Comparison of ENCODE assay signal across 23 cellular contexts in genomic region chr19:45364696-45365095, GRCh38. TPM values are rescaled to one million over a fixed set of nuclear protein-coding genes. Genes with fewer than 3 reads are reported as not detected.
DNase-seq lines count a peak whose midpoint lies in the region; ATAC-seq, FAIRE-seq and TF ChIP-seq lines count a peak whose summit lies in the region.
"Had no signal": no experiment of that assay in that cellular context is flagged by ENCODE, and none has a peak within 500 bp of the region (broad histone marks: within the 10 kb centered on the region; RNA-seq: fewer than 3 reads in every experiment).

No MANE protein-coding gene starts in this region.

- H2AFZ ChIP-seq in neuronal stem cell (ENCODE audit: low read length), result no peak overlapping the region

- H3K23ac ChIP-seq in neuronal stem cell (ENCODE audit: low read depth, low read length, poor library complexity), result no peak overlapping the region

- H3K4me3 ChIP-seq in H7 (ENCODE audit: insufficient read depth, low read depth, low read length) (no peak overlapping the region), neuronal stem cell (ENCODE audit: low read length in 2 of 2) (no peak overlapping the region), HAP-1 (no peak overlapping the region)
- H3K4me3 ChIP-seq: BLaER1, K562 had no signal

- no peak overlapping the region for H2BK120ac ChIP-seq in neuronal stem cell (ENCODE audit: low read depth, low read length)

- no peak overlapping the region for H3K4me2 ChIP-seq in neuronal stem cell (ENCODE audit: insufficient read depth, low read length, poor library complexity, severe bottlenecking)
- H3K4me2 ChIP-seq: BLaER1 had no signal

- peak; percentile 20 for FAIRE-seq in urothelium cell line (lab: Jason Lieb, UNC)
- FAIRE-seq: GM12892, GM18507, K562 had no signal

- ATAC-seq in GM19463 (IDR thresholded peaks at IDR 0.05; ENCODE audit: unreplicated experiment) (no peak), GM18873 (IDR thresholded peaks at IDR 0.05; ENCODE audit: low FRiP score, unreplicated experiment) (no peak)
- ATAC-seq: K562 had no signal

- peak overlapping the region; percentile 50 for H3K9ac ChIP-seq in neuronal stem cell (ENCODE audit: low read depth, low read length, poor library complexity)
- H3K9ac ChIP-seq: BLaER1 had no signal

- H3K4ac ChIP-seq in neuronal stem cell (ENCODE audit: low read length), result no peak overlapping the region

- no peak overlapping the region for H3K14ac ChIP-seq in neuronal stem cell (ENCODE audit: low read length)

- H3K4me1 ChIP-seq in neuronal stem cell (ENCODE audit: control insufficient read depth in 2 of 2, insufficient read depth in 1 of 2, low read depth in 1 of 2, low read length in 2 of 2) (peaks cover 0 to 6% of the 10 kb centered on the region in 2 donors), HAP-1 (peaks cover 5% of the 10 kb centered on the region)

- peaks cover 0 to 2% of the 10 kb centered on the region in 2 donors for H3K9me3 ChIP-seq in neuronal stem cell (replicated peaks in 1 of 2; ENCODE audit: control insufficient read depth in 2 of 2, insufficient read depth in 1 of 2, low read depth in 1 of 2, low read length in 2 of 2)
- H3K9me3 ChIP-seq in HAP-1, result no peaks in the 10 kb centered on the region
- H3K9me3 ChIP-seq: BLaER1 had no signal

- H3K36me3 ChIP-seq in H7 (replicated peaks; ENCODE audit: control insufficient read depth, insufficient read depth, low read length) (peaks cover 34% of the 10 kb centered on the region), neuronal stem cell (replicated peaks in 1 of 2; ENCODE audit: control insufficient read depth in 2 of 2, insufficient read depth in 2 of 2, low read length in 2 of 2) (peaks cover 38 to 72% of the 10 kb centered on the region in 2 donors), HAP-1 (replicated peaks) (peaks cover 77% of the 10 kb centered on the region)

- H3K18ac ChIP-seq in neuronal stem cell (ENCODE audit: low read length), result no peak overlapping the region

- H4K91ac ChIP-seq in neuronal stem cell (ENCODE audit: low read depth, low read length, poor library complexity), result no peak overlapping the region

- in situ Hi-C loops in HAP-1 (cut with MboI; ENCODE audit: low sequenced_read_pairs), result no loop called here

- no CpG with 5 or more reads among the region's 12 CpGs for WGBS in neuronal stem cell (ENCODE audit: extremely low coverage in 2 of 2, insufficient read length in 2 of 2, insufficient replicate concordance in 1 of 2), 2 donors

- H2BK12ac ChIP-seq in neuronal stem cell (ENCODE audit: low read length), result no peak overlapping the region

- peaks cover 12% of the 10 kb centered on the region for H3K79me1 ChIP-seq in neuronal stem cell (ENCODE audit: low read depth, low read length)

- H3K27me3 ChIP-seq in H7 (ENCODE audit: control insufficient read depth, insufficient read depth, low read length) (no peaks in the 10 kb centered on the region), neuronal stem cell (ENCODE audit: control insufficient read depth in 3 of 3, insufficient read depth in 3 of 3, low read depth in 1 of 3, low read length in 3 of 3) (peaks cover 0 to 2% (median 0%) of the 10 kb centered on the region in 3 experiments), HAP-1 (ENCODE audit: low read depth) (no peaks in the 10 kb centered on the region)
- H3K27me3 ChIP-seq: BLaER1 had no signal

- H3K27ac ChIP-seq in RWPE1 (peak overlapping the region; percentile 31), neuronal stem cell (replicated peaks; ENCODE audit: low read length) (no peak overlapping the region)
- H3K27ac ChIP-seq: BLaER1, HL-60 had no signal

- no peak overlapping the region for H2BK15ac ChIP-seq in neuronal stem cell (ENCODE audit: low read length)

- DNase-seq in H7 (peak; percentile 30), RWPE1 (ENCODE audit: low spot score) (no peak), neuronal stem cell (ENCODE audit: low spot score) (no peak), urothelium cell line (ENCODE audit: low spot score) (no peak), HAP-1 (ENCODE audit: low spot score in 2 of 2) (no peak)
- DNase-seq: CD4-positive, alpha-beta memory T cell; DMS153; DMS79; GDM1; GOT3; H9; IMR-90 had no signal

- no peak overlapping the region for H2BK5ac ChIP-seq in neuronal stem cell (ENCODE audit: low read length)

- H2AK5ac ChIP-seq in neuronal stem cell (ENCODE audit: low read depth, low read length), result no peak overlapping the region

- H4K8ac ChIP-seq in neuronal stem cell (ENCODE audit: low read depth, low read length), result no peak overlapping the region

- POLR2A ChIA-PET in RWPE1 (lab: Yijun Ruan, JAX; ENCODE audit: low non-redundant PET), result no interaction called here

- no peak for TF ChIP-seq CTCF in RWPE1 (conservative IDR thresholded peaks at IDR 0.05; ENCODE audit: low read depth)

- CTCF ChIA-PET in RWPE1 (lab: Yijun Ruan, JAX), result no interaction called here

RNA-seq across cellular contexts. Expression of gene ERCC2, which starts 5.7 kb away (rescaled TPM):
- 48.7 and 54.2 TPM in 2 replicates for total RNA-seq in H7 (2014; rRNA removed; shearing (Covaris generic))
- polyA plus RNA-seq in neuronal stem cell (2013, experiment 1 of 2), result 68.8 TPM
- polyA plus RNA-seq in neuronal stem cell (2013, experiment 2 of 2), result 73.1 TPM

RNA-seq across cellular contexts. Expression of gene KLC3, which starts 24.1 kb away (rescaled TPM):
- 1.6 and 1.8 TPM in 2 replicates for total RNA-seq in H7 (2014; rRNA removed; shearing (Covaris generic))
- 0.11 TPM for polyA plus RNA-seq in neuronal stem cell (2013, experiment 1 of 2)
- polyA plus RNA-seq in neuronal stem cell (2013, experiment 2 of 2), result 0.11 TPM
- total RNA-seq: CD4-positive, alpha-beta memory T cell had no signal
- polyA plus RNA-seq: AG04450; CD14-positive monocyte; CD4-positive, alpha-beta memory T cell had no signal

RNA-seq across cellular contexts. Expression of gene PPP1R13L, which starts 40.2 kb away (rescaled TPM):
- total RNA-seq in H7 (2014; rRNA removed; shearing (Covaris generic)), result 12.8 and 18.9 TPM in 2 replicates
- 11.0 TPM for polyA plus RNA-seq in neuronal stem cell (2013, experiment 1 of 2)
- polyA plus RNA-seq in neuronal stem cell (2013, experiment 2 of 2), result 9.8 TPM

RNA-seq across cellular contexts. Expression of gene POLR1G, which starts 41.7 kb away (rescaled TPM):
- 35.8 and 39.6 TPM in 2 replicates for total RNA-seq in H7 (2014; rRNA removed; shearing (Covaris generic))
- 6.4 TPM for polyA plus RNA-seq in neuronal stem cell (2013, experiment 1 of 2)
- 6.4 TPM for polyA plus RNA-seq in neuronal stem cell (2013, experiment 2 of 2)

RNA-seq across cellular contexts. Expression of gene CKM, which starts 42.0 kb away (rescaled TPM):
- total RNA-seq in H7 (2014; rRNA removed; shearing (Covaris generic)), result not detected in 2 replicates
- not detected for polyA plus RNA-seq in neuronal stem cell (2013, experiment 1 of 2)
- not detected for polyA plus RNA-seq in neuronal stem cell (2013, experiment 2 of 2)
- total RNA-seq: A673; CD4-positive, alpha-beta memory T cell; H9; HT1080; IMR-90 had no signal
- polyA plus RNA-seq: AG04450; CD4-positive, alpha-beta memory T cell; IMR-90 had no signal
